6 cellular contexts compared by ENCODE assay signal in genomic region chr19:3606174-3606689, GRCh38. TPM values are rescaled to one million over a fixed set of nuclear protein-coding genes. Genes with fewer than 3 reads are reported as not detected.
DNase-seq lines count a peak whose midpoint lies in the region; ATAC-seq and TF ChIP-seq lines count a peak whose summit lies in the region.

No MANE protein-coding gene starts in this region.

- no peaks in the 10 kb centered on the region for H3K9me3 ChIP-seq in HUES64 (ENCODE audit: insufficient read depth, low read depth, low read length)
- H3K9me3 ChIP-seq in adrenal gland (replicated peaks in 1 of 3) = no peaks in the 10 kb centered on the region

- no peak overlapping the region for H3K27ac ChIP-seq in HUES64 (ENCODE audit: low read depth, low read length)
- peak overlapping the region in 4 of 5 donors; percentile 74 to 94 (median 80) for H3K27ac ChIP-seq in adrenal gland

- H3K9me3 Mint-ChIP-seq in natural killer cell treated with Interleukin-12 subunit alpha and Interleukin-12 subunit beta and Interleukin-15 and Interleukin-18, amount 100 ng/mL, for 72 hours = no peaks in the 10 kb centered on the region

- peaks cover 7 to 8% of the 10 kb centered on the region in 2 donors for H3K4me1 Mint-ChIP-seq in natural killer cell treated with Interleukin-12 subunit alpha and Interleukin-12 subunit beta and Interleukin-15 and Interleukin-18, amount 100 ng/mL, for 72 hours (ENCODE audit: low read depth in 2 of 2)

- 16% methylated on average over 35 of the region's 35 CpGs for WGBS in HUES64
- WGBS in adrenal gland, 4 donors = 1 to 9% (median 5%) methylated on average over 16 to 35 of the region's 35 CpGs; no CpG with 5 or more reads in 1 of the 4 donors

- intact Hi-C loops in adrenal gland (cut with DNase I) = no loop called here

- no peak overlapping the region for H3K4me3 Mint-ChIP-seq in natural killer cell treated with Interleukin-12 subunit alpha and Interleukin-12 subunit beta and Interleukin-15 and Interleukin-18, amount 100 ng/mL, for 72 hours

- H3K36me3 Mint-ChIP-seq in natural killer cell treated with Interleukin-12 subunit alpha and Interleukin-12 subunit beta and Interleukin-15 and Interleukin-18, amount 100 ng/mL, for 72 hours = no peaks in the 10 kb centered on the region

- TF ChIP-seq POLR2A in adrenal gland (IDR thresholded peaks at IDR 0.05) = no peak

- H3K4me1 ChIP-seq in HUES64 (ENCODE audit: insufficient read depth, low read length) (peaks cover 8% of the 10 kb centered on the region; the same call in 1 of the 2 replicates), adrenal gland (replicated peaks in 1 of 2) (peaks cover 42 to 57% of the 10 kb centered on the region in 2 donors)

- no peak overlapping the region for H3K9ac ChIP-seq in HUES64 (ENCODE audit: low read depth, low read length)

- peaks cover 12% of the 10 kb centered on the region for H3K27me3 ChIP-seq in HUES64 (ENCODE audit: insufficient read depth, low read length)
- no peaks in the 10 kb centered on the region for H3K27me3 ChIP-seq in adrenal gland

- peak in 6 of 7 donors; percentile 53 to 69 (median 64) for DNase-seq in adrenal gland
- DNase-seq in natural killer cell treated with Interleukin-12 subunit alpha and Interleukin-12 subunit beta and Interleukin-15 and Interleukin-18, amount 100 ng/mL, for 72 hours (ENCODE audit: low spot score) = no peak
- DNase-seq in NCI-H524 treated with DMSO at 0.1 percent for 48 hours (lab: John Stamatoyannopoulos, UW) = no peak

- no peaks in the 10 kb centered on the region for H3K27me3 Mint-ChIP-seq in natural killer cell treated with Interleukin-12 subunit alpha and Interleukin-12 subunit beta and Interleukin-15 and Interleukin-18, amount 100 ng/mL, for 72 hours

- ATAC-seq in natural killer cell treated with Interleukin-12 subunit alpha and Interleukin-12 subunit beta and Interleukin-15 and Interleukin-18, amount 100 ng/mL, for 72 hours = peak; percentile 57 to 67
- ATAC-seq in HG02938 (IDR thresholded peaks at IDR 0.05; ENCODE audit: unreplicated experiment) (no peak), HG02610 (IDR thresholded peaks at IDR 0.05; ENCODE audit: unreplicated experiment) (no peak)

- no peak overlapping the region for H3K27ac Mint-ChIP-seq in natural killer cell treated with Interleukin-12 subunit alpha and Interleukin-12 subunit beta and Interleukin-15 and Interleukin-18, amount 100 ng/mL, for 72 hours

- H3K4me3 ChIP-seq in HUES64 (ENCODE audit: low read length) (peak overlapping the region; percentile 53), adrenal gland (peak overlapping the region in 3 of 4 donors; percentile 62 to 73 (median 63))

- no peak for TF ChIP-seq CTCF in adrenal gland (IDR thresholded peaks at IDR 0.05)

- peaks cover 7% of the 10 kb centered on the region; the same call in 1 of the 2 replicates for H3K36me3 ChIP-seq in HUES64 (ENCODE audit: insufficient read depth, low read length)
- no peaks in the 10 kb centered on the region for H3K36me3 ChIP-seq in adrenal gland (replicated peaks in 1 of 2)

RNA-seq across cellular contexts. Expression of gene TBXA2R, which starts 0.4 kb away (rescaled TPM):
- polyA plus RNA-seq in HUES64 (2013, experiment 1 of 2) = 0.70 TPM
- 0.38 TPM for polyA plus RNA-seq in HUES64 (2013, experiment 2 of 2)
- 10 to 100 TPM in 7 of 8 donors, 1 to 10 TPM in 1; 8.9 to 25.5 (median 17.2) TPM for total RNA-seq in adrenal gland
- polyA plus RNA-seq in adrenal gland = 1 to 10 TPM; 5.2 to 6.9 (median 6.2) TPM
- under 1 TPM in 1 of 2 donors, not detected in 1; 0.28 TPM for total RNA-seq in natural killer cell treated with Interleukin-12 subunit alpha and Interleukin-12 subunit beta and Interleukin-15 and Interleukin-18, amount 100 ng/mL, for 72 hours

RNA-seq across cellular contexts. Expression of gene CACTIN, which starts 20.4 kb away (rescaled TPM):
- polyA plus RNA-seq in HUES64 (2013, experiment 1 of 2) = 20.4 TPM
- polyA plus RNA-seq in HUES64 (2013, experiment 2 of 2) = 19.5 TPM
- total RNA-seq in adrenal gland = 10 to 100 TPM; 13.3 to 78.4 (median 23.2) TPM
- polyA plus RNA-seq in adrenal gland = 10 to 100 TPM in 2 of 3 donors, 1 to 10 TPM in 1; 5.0 to 39.0 (median 21.9) TPM
- 10 to 100 TPM; 28.9 to 44.7 TPM for total RNA-seq in natural killer cell treated with Interleukin-12 subunit alpha and Interleukin-12 subunit beta and Interleukin-15 and Interleukin-18, amount 100 ng/mL, for 72 hours

RNA-seq across cellular contexts. Expression of gene GIPC3, which starts 21.0 kb away (rescaled TPM):
- 0.40 TPM for polyA plus RNA-seq in HUES64 (2013, experiment 1 of 2)
- polyA plus RNA-seq in HUES64 (2013, experiment 2 of 2) = 0.63 TPM
- 1 to 10 TPM; 2.0 to 5.9 (median 3.4) TPM for total RNA-seq in adrenal gland
- 1 to 10 TPM; 1.6 to 4.9 (median 2.6) TPM for polyA plus RNA-seq in adrenal gland
- total RNA-seq in natural killer cell treated with Interleukin-12 subunit alpha and Interleukin-12 subunit beta and Interleukin-15 and Interleukin-18, amount 100 ng/mL, for 72 hours = under 1 TPM; 0.25 to 0.40 TPM

RNA-seq across cellular contexts. Expression of gene HMG20B, which starts 33.5 kb away (rescaled TPM):
- 50.4 TPM for polyA plus RNA-seq in HUES64 (2013, experiment 1 of 2)
- polyA plus RNA-seq in HUES64 (2013, experiment 2 of 2) = 58.9 TPM
- total RNA-seq in adrenal gland = 100 to 1,000 TPM in 5 of 8 donors, 10 to 100 TPM in 3; 49.3 to 137 (median 105) TPM
- polyA plus RNA-seq in adrenal gland = 100 to 1,000 TPM in 1 of 3 donors, 10 to 100 TPM in 2; 18.1 to 178 (median 100.0) TPM
- total RNA-seq in natural killer cell treated with Interleukin-12 subunit alpha and Interleukin-12 subunit beta and Interleukin-15 and Interleukin-18, amount 100 ng/mL, for 72 hours = 10 to 100 TPM; 38.2 to 48.0 TPM

RNA-seq across cellular contexts. Expression of gene MFSD12, which starts 48.8 kb away (rescaled TPM):
- 34.1 TPM for polyA plus RNA-seq in HUES64 (2013, experiment 1 of 2)
- 37.2 TPM for polyA plus RNA-seq in HUES64 (2013, experiment 2 of 2)
- total RNA-seq in adrenal gland = 100 to 1,000 TPM in 2 of 8 donors, 10 to 100 TPM in 6; 48.0 to 123 (median 66.9) TPM
- polyA plus RNA-seq in adrenal gland = 10 to 100 TPM; 18.5 to 89.3 (median 48.5) TPM
- total RNA-seq in natural killer cell treated with Interleukin-12 subunit alpha and Interleukin-12 subunit beta and Interleukin-15 and Interleukin-18, amount 100 ng/mL, for 72 hours = 10 to 100 TPM; 72.2 to 73.1 TPM

Comparison
In these comparisons a context has a peak if more than half of its experiments do, and no peak if none do; other contexts are left out.
1. DNase-seq: peak in adrenal gland (6 of 7); none in natural killer cell treated with Interleukin-12 subunit alpha and Interleukin-12 subunit beta and Interleukin-15 and Interleukin-18, amount 100 ng/mL, for 72 hours (single experiment) and NCI-H524 treated with DMSO at 0.1 percent for 48 hours (single experiment).
2. ATAC-seq: peak in natural killer cell treated with Interleukin-12 subunit alpha and Interleukin-12 subunit beta and Interleukin-15 and Interleukin-18, amount 100 ng/mL, for 72 hours (2 of 2); none in HG02938 (single experiment) and HG02610 (single experiment).
3. RNA of gene TBXA2R, which starts 0.4 kb away (total RNA-seq): 8.9 to 25.5 TPM in adrenal gland; 0.28 TPM in natural killer cell treated with Interleukin-12 subunit alpha and Interleukin-12 subunit beta and Interleukin-15 and Interleukin-18, amount 100 ng/mL, for 72 hours; every median in the first group is over 4 times any median in the second.